Comparison of ENCODE assay signal across 1 cellular context in the genomic region with DNA sequence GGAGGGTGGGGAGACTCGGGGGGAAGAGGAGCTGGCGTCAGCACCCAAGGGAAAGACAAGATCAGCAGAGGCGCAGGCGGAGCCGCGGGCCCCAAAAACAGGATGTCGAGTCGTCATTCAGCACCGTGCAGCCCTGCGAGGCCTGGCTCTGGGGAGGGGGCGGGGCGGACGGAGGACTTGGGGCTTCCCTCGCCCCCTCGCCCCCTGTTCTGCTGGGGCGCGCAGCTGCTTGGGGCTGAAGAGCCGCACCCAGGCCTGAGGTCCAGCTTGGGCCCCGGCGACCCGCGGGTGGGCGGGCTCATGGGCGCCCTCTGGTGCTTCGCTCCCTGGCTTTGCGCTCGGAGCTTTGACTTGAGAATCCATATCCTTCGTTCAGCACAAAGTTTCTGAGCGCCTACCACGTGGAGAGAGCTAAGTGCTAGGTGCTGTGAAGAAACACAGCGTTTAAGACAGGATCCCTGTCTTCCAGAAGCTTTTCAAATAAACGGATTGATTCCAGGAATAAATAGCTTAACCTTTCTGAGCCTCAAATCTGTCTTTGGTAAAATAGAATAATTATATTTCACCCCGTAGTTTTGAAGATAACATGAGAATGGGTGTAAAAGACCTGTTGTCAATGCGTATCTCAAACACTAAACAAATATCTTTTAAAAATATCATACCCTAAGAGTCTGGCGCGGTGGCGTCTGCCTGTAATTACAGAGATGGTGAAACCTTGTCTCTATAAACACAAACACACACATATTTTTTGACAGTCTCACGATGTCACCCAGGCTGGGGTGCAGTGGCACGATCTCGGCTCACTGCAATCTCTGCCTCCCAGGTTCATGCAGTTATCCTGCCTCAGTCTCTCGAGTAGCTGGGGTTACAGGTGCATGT.
TF ChIP-seq lines count a peak whose summit lies in the region.

No MANE protein-coding gene starts in this region.

TF ChIP-seq in HepG2, 621 proteins besides CTCF, POLR2A, EP300 and RAD21 (continued from another document and continues in another):
- no peak for TF ChIP-seq RERE (CRISPR knock-in tag; IDR thresholded peaks at IDR 0.05; ENCODE audit: low read depth)
- peak; percentile 72 for TF ChIP-seq DMAP1 (CRISPR knock-in tag; IDR thresholded peaks at IDR 0.05)
- TF ChIP-seq ZNF558 (CRISPR knock-in tag; IDR thresholded peaks at IDR 0.05; ENCODE audit: borderline replicate concordance): peak; percentile 100; the same call in 1 of the 2 replicates
- no peak for TF ChIP-seq CC2D1A (CRISPR knock-in tag; IDR thresholded peaks at IDR 0.05)
- TF ChIP-seq ZNF629 (CRISPR knock-in tag; conservative IDR thresholded peaks at IDR 0.05): no peak
- no peak for TF ChIP-seq ZNF468 (CRISPR knock-in tag; IDR thresholded peaks at IDR 0.05)
- TF ChIP-seq ZNF253 (CRISPR knock-in tag; IDR thresholded peaks at IDR 0.05; ENCODE audit: borderline replicate concordance): no peak
- TF ChIP-seq ZNF878 (CRISPR knock-in tag; IDR thresholded peaks at IDR 0.05): no peak; the same call in 1 of the 2 replicates
- TF ChIP-seq ARHGAP35 (CRISPR knock-in tag; IDR thresholded peaks at IDR 0.05; ENCODE audit: borderline replicate concordance): no peak
- no peak for TF ChIP-seq ATAD3A (CRISPR knock-in tag; IDR thresholded peaks at IDR 0.05)
- TF ChIP-seq, protein P1, sequence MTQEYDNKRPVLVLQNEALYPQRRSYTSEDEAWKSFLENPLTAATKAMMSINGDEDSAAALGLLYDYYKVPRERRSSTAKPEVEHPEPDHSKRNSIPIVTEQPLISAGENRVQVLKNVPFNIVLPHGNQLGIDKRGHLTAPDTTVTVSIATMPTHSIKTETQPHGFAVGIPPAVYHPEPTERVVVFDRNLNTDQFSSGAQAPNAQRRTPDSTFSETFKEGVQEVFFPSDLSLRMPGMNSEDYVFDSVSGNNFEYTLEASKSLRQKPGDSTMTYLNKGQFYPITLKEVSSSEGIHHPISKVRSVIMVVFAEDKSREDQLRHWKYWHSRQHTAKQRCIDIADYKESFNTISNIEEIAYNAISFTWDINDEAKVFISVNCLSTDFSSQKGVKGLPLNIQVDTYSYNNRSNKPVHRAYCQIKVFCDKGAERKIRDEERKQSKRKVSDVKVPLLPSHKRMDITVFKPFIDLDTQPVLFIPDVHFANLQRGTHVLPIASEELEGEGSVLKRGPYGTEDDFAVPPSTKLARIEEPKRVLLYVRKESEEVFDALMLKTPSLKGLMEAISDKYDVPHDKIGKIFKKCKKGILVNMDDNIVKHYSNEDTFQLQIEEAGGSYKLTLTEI (CRISPR knock-in tag; conservative IDR thresholded peaks at IDR 0.05): no peak
- no peak for TF ChIP-seq ZFP36L1 (CRISPR knock-in tag; IDR thresholded peaks at IDR 0.05)
- TF ChIP-seq TCF12 (IDR thresholded peaks at IDR 0.05): no peak
- no peak for TF ChIP-seq TCF12 (CRISPR knock-in tag; IDR thresholded peaks at IDR 0.05)
- no peak for TF ChIP-seq ZNF678 (CRISPR knock-in tag; IDR thresholded peaks at IDR 0.05)
- no peak for TF ChIP-seq FOXP1 (IDR thresholded peaks at IDR 0.05)
- no peak for TF ChIP-seq FOXP1 (CRISPR knock-in tag; IDR thresholded peaks at IDR 0.05)
- no peak for TF ChIP-seq SNAPC2 (CRISPR knock-in tag; IDR thresholded peaks at IDR 0.05)
- TF ChIP-seq SOX5 (CRISPR knock-in tag; IDR thresholded peaks at IDR 0.05; ENCODE audit: borderline replicate concordance): no peak; the same call in 1 of the 2 replicates
- TF ChIP-seq CBX1 (IDR thresholded peaks at IDR 0.05; ENCODE audit: low read depth): peak; percentile 5
- no peak for TF ChIP-seq NFKBIZ (CRISPR knock-in tag; IDR thresholded peaks at IDR 0.05)
- peak; percentile 79; the same call in 1 of the 2 replicates for TF ChIP-seq KLF9 (CRISPR knock-in tag; IDR thresholded peaks at IDR 0.05; ENCODE audit: low read depth)
- TF ChIP-seq ZNF597 (CRISPR knock-in tag; IDR thresholded peaks at IDR 0.05): no peak
- TF ChIP-seq, protein P2, sequence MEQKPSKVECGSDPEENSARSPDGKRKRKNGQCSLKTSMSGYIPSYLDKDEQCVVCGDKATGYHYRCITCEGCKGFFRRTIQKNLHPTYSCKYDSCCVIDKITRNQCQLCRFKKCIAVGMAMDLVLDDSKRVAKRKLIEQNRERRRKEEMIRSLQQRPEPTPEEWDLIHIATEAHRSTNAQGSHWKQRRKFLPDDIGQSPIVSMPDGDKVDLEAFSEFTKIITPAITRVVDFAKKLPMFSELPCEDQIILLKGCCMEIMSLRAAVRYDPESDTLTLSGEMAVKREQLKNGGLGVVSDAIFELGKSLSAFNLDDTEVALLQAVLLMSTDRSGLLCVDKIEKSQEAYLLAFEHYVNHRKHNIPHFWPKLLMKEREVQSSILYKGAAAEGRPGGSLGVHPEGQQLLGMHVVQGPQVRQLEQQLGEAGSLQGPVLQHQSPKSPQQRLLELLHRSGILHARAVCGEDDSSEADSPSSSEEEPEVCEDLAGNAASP (CRISPR knock-in tag; IDR thresholded peaks at IDR 0.05; ENCODE audit: borderline replicate concordance): no peak
- TF ChIP-seq ZNF10 (CRISPR knock-in tag; IDR thresholded peaks at IDR 0.05; ENCODE audit: borderline replicate concordance, low read depth): no peak
- TF ChIP-seq ZFP82 (CRISPR knock-in tag; IDR thresholded peaks at IDR 0.05; ENCODE audit: borderline replicate concordance): no peak
- TF ChIP-seq RFX1 (IDR thresholded peaks at IDR 0.05): no peak
- 0 out of 2 replicates have a peak, but pooled peaks have one; percentile 18 for TF ChIP-seq BCL6 (CRISPR knock-in tag; IDR thresholded peaks at IDR 0.05)
- no peak for TF ChIP-seq GABPA (IDR thresholded peaks at IDR 0.05; ENCODE audit: low read depth, low read length)
- TF ChIP-seq GABPA (CRISPR knock-in tag; IDR thresholded peaks at IDR 0.05; ENCODE audit: low read depth): no peak
- no peak for TF ChIP-seq ZNF101 (CRISPR knock-in tag; IDR thresholded peaks at IDR 0.05; ENCODE audit: borderline replicate concordance, low read depth)
- TF ChIP-seq WIZ (CRISPR knock-in tag; IDR thresholded peaks at IDR 0.05): no peak
- TF ChIP-seq ZNF280D (CRISPR knock-in tag; IDR thresholded peaks at IDR 0.05): peak; percentile 76; the same call in 1 of the 2 replicates
- no peak for TF ChIP-seq TARDBP (CRISPR knock-in tag; IDR thresholded peaks at IDR 0.05)
- TF ChIP-seq, protein P3, sequence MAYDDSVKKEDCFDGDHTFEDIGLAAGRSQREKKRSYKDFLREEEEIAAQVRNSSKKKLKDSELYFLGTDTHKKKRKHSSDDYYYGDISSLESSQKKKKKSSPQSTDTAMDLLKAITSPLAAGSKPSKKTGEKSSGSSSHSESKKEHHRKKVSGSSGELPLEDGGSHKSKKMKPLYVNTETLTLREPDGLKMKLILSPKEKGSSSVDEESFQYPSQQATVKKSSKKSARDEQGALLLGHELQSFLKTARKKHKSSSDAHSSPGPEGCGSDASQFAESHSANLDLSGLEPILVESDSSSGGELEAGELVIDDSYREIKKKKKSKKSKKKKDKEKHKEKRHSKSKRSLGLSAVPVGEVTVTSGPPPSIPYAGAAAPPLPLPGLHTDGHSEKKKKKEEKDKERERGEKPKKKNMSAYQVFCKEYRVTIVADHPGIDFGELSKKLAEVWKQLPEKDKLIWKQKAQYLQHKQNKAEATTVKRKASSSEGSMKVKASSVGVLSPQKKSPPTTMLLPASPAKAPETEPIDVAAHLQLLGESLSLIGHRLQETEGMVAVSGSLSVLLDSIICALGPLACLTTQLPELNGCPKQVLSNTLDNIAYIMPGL (CRISPR knock-in tag; IDR thresholded peaks at IDR 0.05; ENCODE audit: borderline replicate concordance in 1 of 2, low read depth in 1 of 2): peak; percentile 82 to 92; a peak in 3 of 4 replicates
- TF ChIP-seq SNAPC5 (CRISPR knock-in tag; IDR thresholded peaks at IDR 0.05; ENCODE audit: borderline replicate concordance): no peak
- TF ChIP-seq ZNF326 (CRISPR knock-in tag; IDR thresholded peaks at IDR 0.05; ENCODE audit: borderline replicate concordance): no peak
